ENCODE assay signal across 2 cellular contexts in the genomic region with DNA sequence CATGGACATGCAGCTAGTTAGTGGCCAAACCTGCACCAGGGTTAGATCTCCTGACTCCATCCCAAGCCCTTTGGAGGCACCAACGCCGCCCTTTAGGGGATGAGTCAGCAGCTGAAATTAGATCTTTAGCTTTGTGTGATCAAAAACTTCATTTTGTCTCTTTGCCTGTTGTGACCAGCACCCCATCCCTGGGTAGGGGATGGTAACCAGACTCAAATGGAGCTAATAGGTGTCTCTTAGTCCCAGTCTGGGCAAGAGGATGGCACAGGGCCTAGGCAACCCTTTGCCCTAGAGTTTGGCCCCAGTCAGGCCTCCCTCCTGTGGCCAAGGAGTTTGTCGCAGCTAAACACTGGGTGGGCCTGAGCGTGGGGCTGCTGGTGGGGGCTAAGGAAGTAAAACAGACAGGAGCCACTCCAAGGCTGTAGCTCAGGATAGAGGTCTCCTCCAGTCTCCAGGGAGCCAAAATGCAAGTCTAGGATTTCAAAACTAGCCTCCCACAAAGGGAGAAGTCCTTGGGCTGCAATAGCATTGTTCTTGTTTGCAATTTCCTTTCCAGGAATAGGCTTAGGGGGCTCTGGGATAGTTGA.
TF ChIP-seq lines count a peak whose summit lies in the region.

No MANE protein-coding gene starts in this region.

TF ChIP-seq in HCT116, 20 proteins besides CTCF, POLR2A, EP300 and RAD21:
- TF ChIP-seq MAX (IDR thresholded peaks at IDR 0.05) (no peak), ATF3 (IDR thresholded peaks at IDR 0.05) (no peak), TCF7L2 (IDR thresholded peaks at IDR 0.05; ENCODE audit: borderline replicate concordance, extremely low read depth, insufficient read depth, insufficient read length) (no peak), EZH2phosphoT487 (IDR thresholded peaks at IDR 0.05; ENCODE audit: borderline replicate concordance) (no peak), CBX3 (IDR thresholded peaks at IDR 0.05; ENCODE audit: low read depth) (no peak), CEBPB (IDR thresholded peaks at IDR 0.05; ENCODE audit: low read depth) (no peak), POLR2AphosphoS5 (IDR thresholded peaks at IDR 0.05; ENCODE audit: low read depth, low read length) (no peak), SIN3A (IDR thresholded peaks at IDR 0.05; ENCODE audit: low read depth) (no peak), ZNF274 (IDR thresholded peaks at IDR 0.05; ENCODE audit: low read depth, low read length) (no peak), JUND (IDR thresholded peaks at IDR 0.05) (no peak), EGR1 (IDR thresholded peaks at IDR 0.05; ENCODE audit: low read depth) (no peak), EZH2 (IDR thresholded peaks at IDR 0.05) (no peak), ELF1 (IDR thresholded peaks at IDR 0.05; ENCODE audit: borderline replicate concordance, low read depth) (no peak), REST (IDR thresholded peaks at IDR 0.05; ENCODE audit: low read depth) (no peak), ZFX (IDR thresholded peaks at IDR 0.05) (no peak)

TF ChIP-seq in WTC11, 78 proteins besides CTCF, POLR2A, EP300 and RAD21 (continued from another document):
- TF ChIP-seq, protein P1, sequence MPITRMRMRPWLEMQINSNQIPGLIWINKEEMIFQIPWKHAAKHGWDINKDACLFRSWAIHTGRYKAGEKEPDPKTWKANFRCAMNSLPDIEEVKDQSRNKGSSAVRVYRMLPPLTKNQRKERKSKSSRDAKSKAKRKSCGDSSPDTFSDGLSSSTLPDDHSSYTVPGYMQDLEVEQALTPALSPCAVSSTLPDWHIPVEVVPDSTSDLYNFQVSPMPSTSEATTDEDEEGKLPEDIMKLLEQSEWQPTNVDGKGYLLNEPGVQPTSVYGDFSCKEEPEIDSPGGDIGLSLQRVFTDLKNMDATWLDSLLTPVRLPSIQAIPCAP (CRISPR knock-in tag; IDR thresholded peaks at IDR 0.05), result no peak
- TF ChIP-seq USF2 (CRISPR knock-in tag; IDR thresholded peaks at IDR 0.05) (no peak), TCF7 (CRISPR knock-in tag; IDR thresholded peaks at IDR 0.05; ENCODE audit: low read depth) (no peak)
